15 cellular contexts compared by ENCODE assay signal in genomic region chr17:27321372-27321771, GRCh38. TPM values are rescaled to one million over a fixed set of nuclear protein-coding genes. Genes with fewer than 3 reads are reported as not detected.
DNase-seq lines count a peak whose midpoint lies in the region; ATAC-seq and TF ChIP-seq lines count a peak whose summit lies in the region.
"Had no signal": no experiment of that assay in that cellular context is flagged by ENCODE, and none has a peak within 500 bp of the region (broad histone marks: within the 10 kb centered on the region; RNA-seq: fewer than 3 reads in every experiment).

No MANE protein-coding gene starts in this region.

- H2BK12ac ChIP-seq in mesenchymal stem cell (ENCODE audit: low read length in 2 of 2), result no peak overlapping the region

- WGBS in mesenchymal stem cell, result 97% methylated on average over 2 of the region's 2 CpGs

- no peak overlapping the region for H3K4me3 Mint-ChIP-seq in GM23338
- H3K4me3 Mint-ChIP-seq in osteocyte (ENCODE audit: unreplicated experiment), result no peak overlapping the region

- H3K9me3 ChIP-seq in mesenchymal stem cell (ENCODE audit: control insufficient read depth, low read length), result no peaks in the 10 kb centered on the region

- H3K27me3 Mint-ChIP-seq in GM23338 (ENCODE audit: insufficient read depth, low read depth, poor library complexity) (peaks cover 2% of the 10 kb centered on the region), osteocyte (ENCODE audit: unreplicated experiment) (no peaks in the 10 kb centered on the region)

- H3K9me3 Mint-ChIP-seq in GM23338, result no peaks in the 10 kb centered on the region
- no peaks in the 10 kb centered on the region for H3K9me3 Mint-ChIP-seq in osteocyte (ENCODE audit: unreplicated experiment)

- H3K79me1 ChIP-seq in mesenchymal stem cell (replicated peaks; ENCODE audit: low read length, poor library complexity, severe bottlenecking), result peaks cover 7% of the 10 kb centered on the region

- H3K27ac Mint-ChIP-seq in GM23338 (peak overlapping the region; percentile 35; the same call in 1 of the 2 replicates), osteocyte (ENCODE audit: unreplicated experiment) (no peak overlapping the region)

- H3K4me3 ChIP-seq in GM23338 (no peak overlapping the region), mesenchymal stem cell (ENCODE audit: insufficient read depth in 1 of 2, low read depth in 1 of 2, low read length in 2 of 2) (no peak overlapping the region)
- H3K4me3 ChIP-seq: PC-9 had no signal

- no peak overlapping the region for H2BK15ac ChIP-seq in mesenchymal stem cell (ENCODE audit: low read depth, poor library complexity, severe bottlenecking)

- H3K4me1 ChIP-seq in GM23338 (ENCODE audit: insufficient read depth) (no peaks in the 10 kb centered on the region; the same call in 1 of the 2 replicates), mesenchymal stem cell (ENCODE audit: control insufficient read depth, insufficient read depth, low read depth, low read length) (peaks cover 7% of the 10 kb centered on the region)

- H3K27me3 ChIP-seq in GM23338 (ENCODE audit: insufficient read depth) (no peaks in the 10 kb centered on the region), mesenchymal stem cell (ENCODE audit: control insufficient read depth in 1 of 2, insufficient read depth in 1 of 2, low read length in 2 of 2) (no peaks in the 10 kb centered on the region)

- H3K4me2 ChIP-seq in GM23338 (no peak overlapping the region), mesenchymal stem cell (ENCODE audit: low read length, poor library complexity, severe bottlenecking) (no peak overlapping the region)
- H3K4me2 ChIP-seq: PC-9 had no signal

- H4K8ac ChIP-seq in mesenchymal stem cell (ENCODE audit: low read length), result no peak overlapping the region

- peak overlapping the region; percentile 47 for H2AK5ac ChIP-seq in mesenchymal stem cell (ENCODE audit: low read length, severe bottlenecking)

- H3K23ac ChIP-seq in mesenchymal stem cell (ENCODE audit: low read length in 2 of 2), result no peak overlapping the region

- H3K36me3 Mint-ChIP-seq in GM23338 (ENCODE audit: low read depth), result peaks cover 22% of the 10 kb centered on the region
- H3K36me3 Mint-ChIP-seq in osteocyte (ENCODE audit: unreplicated experiment), result peaks cover 8% of the 10 kb centered on the region

- H2BK5ac ChIP-seq in mesenchymal stem cell (ENCODE audit: low read depth, low read length, poor library complexity, severe bottlenecking), result no peak overlapping the region

- ATAC-seq in GM23338 (no peak), GM18868 (IDR thresholded peaks at IDR 0.05; ENCODE audit: unreplicated experiment) (no peak), GM21576 (IDR thresholded peaks at IDR 0.05; ENCODE audit: unreplicated experiment) (no peak)

- H3K9ac ChIP-seq in mesenchymal stem cell (ENCODE audit: low read length), result no peak overlapping the region

- peaks cover 6% of the 10 kb centered on the region; the same call in 1 of the 2 replicates for H3K9me2 ChIP-seq in GM23338 (ENCODE audit: insufficient read depth)

- no peak overlapping the region for H4K91ac ChIP-seq in mesenchymal stem cell (ENCODE audit: low read length)

- peaks cover 10% of the 10 kb centered on the region; the same call in 2 of the 3 replicates for H3K4me1 Mint-ChIP-seq in GM23338
- H3K4me1 Mint-ChIP-seq in osteocyte (ENCODE audit: unreplicated experiment), result peaks cover 17% of the 10 kb centered on the region

- H3K27ac ChIP-seq in GM23338 (ENCODE audit: low read depth) (0 out of 2 replicates have a peak overlapping the region, but pooled peaks have one; percentile 23), mesenchymal stem cell (ENCODE audit: low read length, poor library complexity, severe bottlenecking) (no peak overlapping the region)
- H3K27ac ChIP-seq: PC-9 had no signal

- H3K79me2 ChIP-seq in GM23338 (replicated peaks; ENCODE audit: insufficient read depth), result no peaks in the 10 kb centered on the region

- H2AFZ ChIP-seq in GM23338 (no peak overlapping the region), mesenchymal stem cell (ENCODE audit: low read depth, low read length) (no peak overlapping the region)
- H2AFZ ChIP-seq: PC-9 had no signal

- no peak overlapping the region for H3K18ac ChIP-seq in mesenchymal stem cell (ENCODE audit: low read depth in 1 of 2, low read length in 2 of 2)

- no peak overlapping the region for H2BK120ac ChIP-seq in mesenchymal stem cell (ENCODE audit: low read depth, low read length)

- DNase-seq in NCI-H510A treated with DMSO at 0.1 percent for 48 hours (lab: John Stamatoyannopoulos, UW), result peak; percentile 77
- no peak for DNase-seq in NCI-H510A (lab: John Stamatoyannopoulos, UW)
- DNase-seq in GM23338 (ENCODE audit: low spot score), result peak; percentile 30
- DNase-seq in NCI-H748 treated with DMSO at 0.1 percent for 48 hours (lab: John Stamatoyannopoulos, UW), result peak; percentile 25
- DNase-seq in mesenchymal stem cell, result no peak
- no peak for DNase-seq in osteocyte (ENCODE audit: extremely low spot score, unreplicated experiment)
- DNase-seq: DND-41, GDM1, KBM-7, NCI-H1048, NCI-H1694 treated with DMSO at 0.1 percent for 48 hours, NCI-H526 had no signal

- H3K14ac ChIP-seq in mesenchymal stem cell (ENCODE audit: low read length in 2 of 2), result no peak overlapping the region

- H3K36me3 ChIP-seq in GM23338 (ENCODE audit: insufficient read depth) (peaks cover 2% of the 10 kb centered on the region; the same call in 1 of the 2 replicates), mesenchymal stem cell (ENCODE audit: control insufficient read depth in 1 of 2, insufficient read depth in 2 of 2, low read depth in 1 of 2, low read length in 2 of 2) (peaks cover 18 to 25% of the 10 kb centered on the region in 2 experiments)

- H3F3A ChIP-seq in GM23338 (replicated peaks; ENCODE audit: low read depth), result no peaks in the 10 kb centered on the region

- no peaks in the 10 kb centered on the region for H4K20me1 ChIP-seq in GM23338 (replicated peaks; ENCODE audit: insufficient read depth)

- H3K4ac ChIP-seq in mesenchymal stem cell (ENCODE audit: low read depth in 1 of 2, low read length in 2 of 2), result no peak overlapping the region

- TF ChIP-seq CTCF in GM23338 (conservative IDR thresholded peaks at IDR 0.05; ENCODE audit: low read depth in 2 of 2) (no peak), osteocyte (IDR thresholded peaks at IDR 0.05) (no peak)

TF ChIP-seq in GM23338, 12 proteins besides CTCF, POLR2A, EP300 and RAD21 (continues in another document):
- TF ChIP-seq, protein P1, sequence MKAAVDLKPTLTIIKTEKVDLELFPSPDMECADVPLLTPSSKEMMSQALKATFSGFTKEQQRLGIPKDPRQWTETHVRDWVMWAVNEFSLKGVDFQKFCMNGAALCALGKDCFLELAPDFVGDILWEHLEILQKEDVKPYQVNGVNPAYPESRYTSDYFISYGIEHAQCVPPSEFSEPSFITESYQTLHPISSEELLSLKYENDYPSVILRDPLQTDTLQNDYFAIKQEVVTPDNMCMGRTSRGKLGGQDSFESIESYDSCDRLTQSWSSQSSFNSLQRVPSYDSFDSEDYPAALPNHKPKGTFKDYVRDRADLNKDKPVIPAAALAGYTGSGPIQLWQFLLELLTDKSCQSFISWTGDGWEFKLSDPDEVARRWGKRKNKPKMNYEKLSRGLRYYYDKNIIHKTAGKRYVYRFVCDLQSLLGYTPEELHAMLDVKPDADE (IDR thresholded peaks at IDR 0.05), result no peak
- no peak for TF ChIP-seq REST (IDR thresholded peaks at IDR 0.05; ENCODE audit: unreplicated experiment)
- TF ChIP-seq CREB1 (CRISPR knock-in tag; IDR thresholded peaks at IDR 0.05; ENCODE audit: low read depth), result no peak
- no peak for TF ChIP-seq POLR2AphosphoS5 (IDR thresholded peaks at IDR 0.05; ENCODE audit: low read depth)
- TF ChIP-seq EZH2 (IDR thresholded peaks at IDR 0.05; ENCODE audit: low read depth, unreplicated experiment), result no peak
- TF ChIP-seq EZH2phosphoT487 (IDR thresholded peaks at IDR 0.05; ENCODE audit: unreplicated experiment), result no peak
- TF ChIP-seq ZNF331 (CRISPR knock-in tag; IDR thresholded peaks at IDR 0.05; ENCODE audit: low read depth), result no peak

RNA-seq across cellular contexts. Expression of gene WSB1, which starts 27.5 kb away (rescaled TPM):
- total RNA-seq in GM23338 (2014; rRNA removed; shearing (Covaris generic)), result 99.7 and 108 TPM in 2 replicates
- 86.3 and 101 TPM in 2 replicates for polyA plus RNA-seq in GM23338 (2016; fragmentation: Nextera tagmentation; extraction: Ambion mirVana)
- 72.2 TPM for polyA plus RNA-seq in mesenchymal stem cell (2013, experiment 1 of 2)
- polyA plus RNA-seq in mesenchymal stem cell (2013, experiment 2 of 2), result 74.8 TPM
- total RNA-seq in osteocyte, result 168 and 179 TPM in 2 replicates

Comparison
In these comparisons a context has a peak if more than half of its experiments do, and no peak if none do; other contexts are left out.
1. DNase-seq: peak in NCI-H510A treated with DMSO at 0.1 percent for 48 hours (single experiment), GM23338 (single experiment) and NCI-H748 treated with DMSO at 0.1 percent for 48 hours (single experiment); none in NCI-H510A (single experiment), mesenchymal stem cell (single experiment) and osteocyte (single experiment).